Comparison of ENCODE assay signal across 29 cellular contexts in the genomic region with DNA sequence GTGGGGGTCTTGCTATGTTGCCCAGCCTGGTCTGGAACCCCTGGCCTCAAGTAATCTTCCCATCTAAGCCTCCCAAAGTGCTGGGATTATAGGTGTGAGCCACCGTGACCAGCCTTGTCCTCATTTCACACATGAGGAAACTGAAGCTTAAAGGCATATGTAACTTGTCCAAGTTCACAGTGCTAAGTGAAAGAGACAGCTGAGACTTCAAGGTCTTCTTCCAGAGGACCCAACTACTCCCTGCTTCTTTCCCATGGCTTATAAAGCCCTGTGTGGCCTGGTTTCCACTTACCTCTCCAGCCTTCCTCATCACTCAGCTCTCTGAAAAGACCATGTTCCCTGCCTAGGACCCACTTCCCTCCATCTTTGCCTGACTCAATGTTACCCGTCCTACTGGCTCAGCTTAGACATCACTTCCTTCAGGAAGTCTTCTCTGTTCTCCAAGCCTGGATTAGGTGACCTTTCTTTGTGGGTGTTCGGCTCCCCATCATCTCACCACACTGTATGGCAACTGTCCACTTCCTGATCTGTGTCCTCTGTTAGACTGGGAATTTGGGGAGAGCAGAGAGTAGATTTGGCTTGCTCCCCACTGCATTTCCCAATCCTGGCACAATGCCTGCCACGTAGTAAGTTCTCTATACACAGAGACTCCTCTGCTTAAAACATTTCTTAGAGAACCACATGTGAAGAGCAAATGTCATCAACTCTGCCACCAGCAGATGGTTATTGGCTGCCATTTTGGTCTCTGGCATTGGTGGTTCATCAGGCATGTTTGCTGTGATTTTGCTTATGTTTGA. TPM values are rescaled to one million over a fixed set of nuclear protein-coding genes. Genes with fewer than 3 reads are reported as not detected.
DNase-seq lines count a peak whose midpoint lies in the region; ATAC-seq and TF ChIP-seq lines count a peak whose summit lies in the region.
"Had no signal": no experiment of that assay in that cellular context is flagged by ENCODE, and none has a peak within 500 bp of the region (broad histone marks: within the 10 kb centered on the region; RNA-seq: fewer than 3 reads in every experiment).

No MANE protein-coding gene starts in this region.

- no peak for TF ChIP-seq CTCF in uterus (IDR thresholded peaks at IDR 0.05)

- H3K36me3 ChIP-seq in uterus = no peaks in the 10 kb centered on the region
- no peaks in the 10 kb centered on the region for H3K36me3 ChIP-seq in CD8-positive, alpha-beta memory T cell (ENCODE audit: insufficient read depth, low read length)
- H3K36me3 ChIP-seq: BE2C, ovary, SJSA1, tibial artery had no signal

- no peak for TF ChIP-seq POLR2A in uterus (IDR thresholded peaks at IDR 0.05)

- H3K4me1 ChIP-seq in uterus = no peaks in the 10 kb centered on the region
- no peaks in the 10 kb centered on the region for H3K4me1 ChIP-seq in CD8-positive, alpha-beta memory T cell (ENCODE audit: insufficient read depth, low read length)
- H3K4me1 ChIP-seq: BE2C, body of pancreas, foreskin keratinocyte, SJSA1, tibial artery had no signal

- DNase-seq in Right ventricle myocardium inferior (ENCODE audit: missing footprints) (no peak), cardiac septum (ENCODE audit: low spot score) (no peak), fibroblast of peridontal ligament (ENCODE audit: extremely low read depth) (peak; percentile 41), uterus (peak; percentile 18 to 22)
- no peak for DNase-seq in activated CD4-positive, alpha-beta T cell treated with anti-CD3 and anti-CD28 coated beads for 1 hour
- no peak for DNase-seq in CD8-positive, alpha-beta memory T cell
- DNase-seq: 8988T; activated CD4-positive, CD25-positive, alpha-beta regulatory T cell treated with anti-CD3 and anti-CD28 coated beads, Interleukin-2, amount 50 U/mL, for 72 hours; activated CD8-positive, alpha-beta memory T cell treated with anti-CD3 and anti-CD28 coated beads for 24 hours; activated gamma-delta T cell treated with Interleukin-2 at 50 U/mL for 16 hours; activated naive CD8-positive, alpha-beta T cell treated with anti-CD3 and anti-CD28 coated beads, Interleukin-2, amount 50 U/mL, for 24 hours; activated T-cell treated with anti-CD3 and anti-CD28 coated beads, Interleukin-2, amount 50 U/mL, for 1 hour; BE2C; cortex of kidney; DMS79; endodermal cell; foreskin keratinocyte; KG1; NCI-H2171; NCI-H524 treated with DMSO at 0.1 percent for 48 hours; ovary; stimulated activated naive CD8-positive, alpha-beta T cell treated with anti-CD3 and anti-CD28 coated beads, Interleukin-15, Interleukin-2, amounts not matched to agents 100 U/mL and 50 U/mL, for 24 hours; tibial artery had no signal

- intact Hi-C loops in Right ventricle myocardium inferior (cut with DNase I) = loop anchor here (5.0 kb wide), 1 partner anchor 273 kb away; no protein-coding TSS in a partner anchor
- intact Hi-C loops in cardiac septum (cut with DNase I) = loop anchor here (5.0 kb wide), 2 partner anchors 168 to 268 kb away; no protein-coding TSS in a partner anchor
- intact Hi-C loops in uterus (cut with DNase I; ENCODE audit: low total_unique reads) = no loop called here

- H3K27ac Mint-ChIP-seq in activated T-helper 17 cell treated with anti-CD3 and anti-CD28 coated beads, Interleukin-2, amount 50 U/mL, for 72 hours = peak overlapping the region; percentile 62
- no peak overlapping the region for H3K27ac Mint-ChIP-seq in CD8-positive, alpha-beta memory T cell
- H3K27ac Mint-ChIP-seq: activated naive CD8-positive, alpha-beta T cell treated with anti-CD3 and anti-CD28 coated beads, Interleukin-2, amount 50 U/mL, for 24 hours; endodermal cell had no signal

- POLR2A ChIA-PET in CD8-positive, alpha-beta memory T cell (lab: Charles Lee) = no interaction called here

- H3K36me3 Mint-ChIP-seq in activated T-helper 17 cell treated with anti-CD3 and anti-CD28 coated beads, Interleukin-2, amount 50 U/mL, for 72 hours (ENCODE audit: low read depth) = no peaks in the 10 kb centered on the region
- H3K36me3 Mint-ChIP-seq in CD8-positive, alpha-beta memory T cell = no peaks in the 10 kb centered on the region
- H3K36me3 Mint-ChIP-seq: natural killer cell treated with Interleukin-12 subunit alpha and Interleukin-12 subunit beta and Interleukin-15 and Interleukin-18, amount 100 ng/mL, for 72 hours had no signal

- H3K27ac ChIP-seq in uterus = no peak overlapping the region
- H3K27ac ChIP-seq in CD8-positive, alpha-beta memory T cell (ENCODE audit: low read depth, low read length) = no peak overlapping the region
- H3K27ac ChIP-seq: body of pancreas, foreskin keratinocyte, ovary, SJSA1, tibial artery had no signal

- peaks cover 5% of the 10 kb centered on the region for H3K4me1 Mint-ChIP-seq in activated T-helper 17 cell treated with anti-CD3 and anti-CD28 coated beads, Interleukin-2, amount 50 U/mL, for 72 hours
- H3K4me1 Mint-ChIP-seq in CD8-positive, alpha-beta memory T cell = peaks cover 5 to 11% (median 5%) of the 10 kb centered on the region in 3 donors
- H3K4me1 Mint-ChIP-seq: endodermal cell had no signal

- no peaks in the 10 kb centered on the region for H3K27me3 Mint-ChIP-seq in activated T-helper 17 cell treated with anti-CD3 and anti-CD28 coated beads, Interleukin-2, amount 50 U/mL, for 72 hours
- H3K27me3 Mint-ChIP-seq in CD8-positive, alpha-beta memory T cell = peaks cover 0 to 2% of the 10 kb centered on the region in 2 donors
- H3K27me3 Mint-ChIP-seq: activated naive CD8-positive, alpha-beta T cell treated with anti-CD3 and anti-CD28 coated beads, Interleukin-2, amount 50 U/mL, for 24 hours had no signal

- CTCF ChIA-PET in CD8-positive, alpha-beta memory T cell (lab: Charles Lee) = interaction anchor here (2.2 kb wide), 1 partner anchor 164 kb away, joined by 11 read pairs; no protein-coding TSS in a partner anchor

- no peaks in the 10 kb centered on the region for H3K27me3 ChIP-seq in uterus
- H3K27me3 ChIP-seq in CD8-positive, alpha-beta memory T cell (ENCODE audit: insufficient read depth, low read length, poor library complexity, severe bottlenecking) = no peaks in the 10 kb centered on the region
- H3K27me3 ChIP-seq: BE2C, body of pancreas, foreskin keratinocyte, ovary, SJSA1, tibial artery had no signal

- no peaks in the 10 kb centered on the region for H3K9me3 ChIP-seq in uterus
- no peaks in the 10 kb centered on the region for H3K9me3 ChIP-seq in CD8-positive, alpha-beta memory T cell (ENCODE audit: low read length)
- H3K9me3 ChIP-seq: BE2C, body of pancreas, ovary, SJSA1, tibial artery had no signal

- peak; percentile 37 for ATAC-seq in Right ventricle myocardium inferior
- no peak for ATAC-seq in activated T-helper 17 cell treated with anti-CD3 and anti-CD28 coated beads, Interleukin-2, amount 50 U/mL, for 72 hours (replicated peaks)
- ATAC-seq in GM19467 (IDR thresholded peaks at IDR 0.05; ENCODE audit: unreplicated experiment) = no peak
- ATAC-seq: activated naive CD8-positive, alpha-beta T cell treated with anti-CD3 and anti-CD28 coated beads, Interleukin-2, amount 50 U/mL, for 24 hours; body of pancreas; foreskin keratinocyte; natural killer cell treated with Interleukin-12 subunit alpha and Interleukin-12 subunit beta and Interleukin-15 and Interleukin-18, amount 100 ng/mL, for 72 hours; Panc1; stimulated activated naive CD8-positive, alpha-beta T cell treated with anti-CD3 and anti-CD28 coated beads, Interleukin-15, Interleukin-2, amounts not matched to agents 100 U/mL and 50 U/mL, for 24 hours had no signal

- no peak overlapping the region for H3K4me3 Mint-ChIP-seq in activated T-helper 17 cell treated with anti-CD3 and anti-CD28 coated beads, Interleukin-2, amount 50 U/mL, for 72 hours
- H3K4me3 Mint-ChIP-seq in CD8-positive, alpha-beta memory T cell = no peak overlapping the region
- H3K4me3 Mint-ChIP-seq: activated naive CD8-positive, alpha-beta T cell treated with anti-CD3 and anti-CD28 coated beads, Interleukin-2, amount 50 U/mL, for 24 hours; endodermal cell; natural killer cell treated with Interleukin-12 subunit alpha and Interleukin-12 subunit beta and Interleukin-15 and Interleukin-18, amount 100 ng/mL, for 72 hours had no signal

- H3K4me3 ChIP-seq in uterus = no peak overlapping the region
- H3K4me3 ChIP-seq in CD8-positive, alpha-beta memory T cell (ENCODE audit: low read length) = no peak overlapping the region
- H3K4me3 ChIP-seq: body of pancreas, ovary, SJSA1, tibial artery had no signal

- no peaks in the 10 kb centered on the region for H3K9me3 Mint-ChIP-seq in activated T-helper 17 cell treated with anti-CD3 and anti-CD28 coated beads, Interleukin-2, amount 50 U/mL, for 72 hours
- H3K9me3 Mint-ChIP-seq in CD8-positive, alpha-beta memory T cell = no peaks in the 10 kb centered on the region
- H3K9me3 Mint-ChIP-seq: activated naive CD8-positive, alpha-beta T cell treated with anti-CD3 and anti-CD28 coated beads, Interleukin-2, amount 50 U/mL, for 24 hours; natural killer cell treated with Interleukin-12 subunit alpha and Interleukin-12 subunit beta and Interleukin-15 and Interleukin-18, amount 100 ng/mL, for 72 hours had no signal

RNA-seq across cellular contexts. Expression of a gene that starts 30.4 kb away (rescaled TPM):
- total RNA-seq in Right ventricle myocardium inferior (55.7 TPM), cardiac septum (62.1 TPM), uterus (100 to 1,000 TPM in 1 of 4 donors, 10 to 100 TPM in 3; 44.4 to 155 (median 81.8) TPM)
- 10 to 100 TPM; 28.7 to 35.4 TPM for total RNA-seq in activated T-helper 17 cell treated with anti-CD3 and anti-CD28 coated beads, Interleukin-2, amount 50 U/mL, for 72 hours
- 10 to 100 TPM; 39.1 to 39.6 TPM for total RNA-seq in CD8-positive, alpha-beta memory T cell
- polyA plus RNA-seq in CD8-positive, alpha-beta memory T cell = 74.3 TPM

Comparison
In these comparisons a context has a peak if more than half of its experiments do, and no peak if none do; other contexts are left out.
1. DNase-seq: peak in fibroblast of peridontal ligament (single experiment) and uterus (2 of 2); none in Right ventricle myocardium inferior (single experiment), cardiac septum (single experiment), activated CD4-positive, alpha-beta T cell treated with anti-CD3 and anti-CD28 coated beads for 1 hour (single experiment) and CD8-positive, alpha-beta memory T cell (0 of 5).